30 cellular contexts compared by ENCODE assay signal in genomic region chr10:23197416-23197861, GRCh38. TPM values are rescaled to one million over a fixed set of nuclear protein-coding genes. Genes with fewer than 3 reads are reported as not detected.
DNase-seq lines count a peak whose midpoint lies in the region; ATAC-seq and TF ChIP-seq lines count a peak whose summit lies in the region.
"Had no signal": no experiment of that assay in that cellular context is flagged by ENCODE, and none has a peak within 500 bp of the region (broad histone marks: within the 10 kb centered on the region; RNA-seq: fewer than 3 reads in every experiment).

No MANE protein-coding gene starts in this region.

- H3K36me3 ChIP-seq in H7 (replicated peaks; ENCODE audit: control insufficient read depth, insufficient read depth, low read length) (no peaks in the 10 kb centered on the region), body of pancreas (replicated peaks in 1 of 2; ENCODE audit: insufficient read depth in 1 of 2, low read depth in 2 of 2) (no peaks in the 10 kb centered on the region)
- H3K36me3 ChIP-seq in effector memory CD4-positive, alpha-beta T cell (ENCODE audit: control insufficient read depth, insufficient read depth, low read length) = no peaks in the 10 kb centered on the region
- H3K36me3 ChIP-seq: heart left ventricle, SJSA1 had no signal

- no peak overlapping the region for H3K27ac Mint-ChIP-seq in T-cell
- H3K27ac Mint-ChIP-seq: activated CD4-positive, alpha-beta T cell treated with anti-CD3 and anti-CD28 coated beads, Interleukin-2, amount 10 ng/mL, durations not matched to agents 24 days and 14 days; activated CD8-positive, alpha-beta memory T cell treated with anti-CD3 and anti-CD28 coated beads, Interleukin-2, amount 10 ng/mL, durations not matched to agents 7 days and 5 days; activated naive CD4-positive, alpha-beta T cell treated with anti-CD3 and anti-CD28 coated beads, Interleukin-2, amount 50 U/mL, for 24 hours; mesothelial cell of epicardium; natural killer cell treated with Interleukin-12 subunit alpha and Interleukin-12 subunit beta and Interleukin-15 and Interleukin-18, amount 100 ng/mL, for 72 hours had no signal

- no peak overlapping the region for H3K4me3 Mint-ChIP-seq in T-cell
- H3K4me3 Mint-ChIP-seq: activated CD4-positive, alpha-beta T cell treated with anti-CD3 and anti-CD28 coated beads, Interleukin-2, amount 10 ng/mL, durations not matched to agents 24 days and 14 days; activated CD8-positive, alpha-beta memory T cell treated with anti-CD3 and anti-CD28 coated beads, Interleukin-2, amount 10 ng/mL, durations not matched to agents 7 days and 5 days; activated naive CD4-positive, alpha-beta T cell treated with anti-CD3 and anti-CD28 coated beads, Interleukin-2, amount 50 U/mL, for 24 hours; mesothelial cell of epicardium; natural killer cell treated with Interleukin-12 subunit alpha and Interleukin-12 subunit beta and Interleukin-15 and Interleukin-18, amount 100 ng/mL, for 72 hours had no signal

- no peaks in the 10 kb centered on the region for H3K9me3 Mint-ChIP-seq in T-cell
- H3K9me3 Mint-ChIP-seq: activated naive CD4-positive, alpha-beta T cell treated with anti-CD3 and anti-CD28 coated beads, Interleukin-2, amount 50 U/mL, for 24 hours; mesothelial cell of epicardium; natural killer cell treated with Interleukin-12 subunit alpha and Interleukin-12 subunit beta and Interleukin-15 and Interleukin-18, amount 100 ng/mL, for 72 hours had no signal

- WGBS in body of pancreas, 2 donors = 17 to 31% methylated on average over 12 of the region's 12 CpGs

- no peaks in the 10 kb centered on the region for H3K36me3 Mint-ChIP-seq in T-cell
- H3K36me3 Mint-ChIP-seq: activated naive CD4-positive, alpha-beta T cell treated with anti-CD3 and anti-CD28 coated beads, Interleukin-2, amount 50 U/mL, for 24 hours; natural killer cell treated with Interleukin-12 subunit alpha and Interleukin-12 subunit beta and Interleukin-15 and Interleukin-18, amount 100 ng/mL, for 72 hours had no signal

- no peak for TF ChIP-seq POLR2A in body of pancreas (IDR thresholded peaks at IDR 0.05)

- H3K27me3 ChIP-seq in H7 (ENCODE audit: control insufficient read depth, insufficient read depth, low read length) (peaks cover 98% of the 10 kb centered on the region), body of pancreas (no peaks in the 10 kb centered on the region)
- peaks cover 20% of the 10 kb centered on the region for H3K27me3 ChIP-seq in effector memory CD4-positive, alpha-beta T cell (replicated peaks; ENCODE audit: control insufficient read depth, insufficient read depth, low read length, poor library complexity, severe bottlenecking)

- H3K9me3 ChIP-seq in body of pancreas = no peaks in the 10 kb centered on the region
- no peaks in the 10 kb centered on the region for H3K9me3 ChIP-seq in effector memory CD4-positive, alpha-beta T cell (ENCODE audit: control insufficient read depth, low read length)
- H3K9me3 ChIP-seq: heart left ventricle, SJSA1 had no signal

- POLR2A ChIA-PET in T-cell (lab: Charles Lee) = no interaction called here

- TF ChIP-seq CTCF in body of pancreas (IDR thresholded peaks at IDR 0.05) = no peak

- intact Hi-C loops in body of pancreas (cut with DNase I) = no loop called here

- H3K27ac ChIP-seq in body of pancreas = peak overlapping the region; percentile 84 to 92 (median 88)
- no peak overlapping the region for H3K27ac ChIP-seq in effector memory CD4-positive, alpha-beta T cell (ENCODE audit: insufficient read depth, low read length, poor library complexity, severe bottlenecking)
- H3K27ac ChIP-seq: heart left ventricle, SJSA1, VCaP had no signal

- H3K4me1 ChIP-seq in body of pancreas = peaks cover 69% of the 10 kb centered on the region
- no peaks in the 10 kb centered on the region for H3K4me1 ChIP-seq in effector memory CD4-positive, alpha-beta T cell (ENCODE audit: control insufficient read depth, insufficient read depth, low read length, poor library complexity, severe bottlenecking)
- H3K4me1 ChIP-seq: Caco-2, SJSA1 had no signal

- H3K4me3 ChIP-seq in H7 (ENCODE audit: insufficient read depth, low read depth, low read length) = no peak overlapping the region
- H3K4me3 ChIP-seq in body of pancreas = no peak overlapping the region
- H3K4me3 ChIP-seq in effector memory CD4-positive, alpha-beta T cell (ENCODE audit: insufficient read depth, low read depth, low read length, poor library complexity, severe bottlenecking) = no peak overlapping the region
- H3K4me3 ChIP-seq: heart left ventricle, SJSA1 had no signal

- CTCF ChIA-PET in T-cell (lab: Charles Lee) = no interaction called here

- peaks cover 0 to 15% (median 12%) of the 10 kb centered on the region in 3 donors for H3K4me1 Mint-ChIP-seq in T-cell

- ATAC-seq in body of pancreas (no peak), T-cell (replicated peaks in 1 of 4) (no peak), GM18907 (IDR thresholded peaks at IDR 0.05; ENCODE audit: unreplicated experiment) (no peak), HG02840 (IDR thresholded peaks at IDR 0.05; ENCODE audit: low FRiP score, unreplicated experiment) (no peak)
- ATAC-seq: activated CD8-positive, alpha-beta memory T cell treated with anti-CD3 and anti-CD28 coated beads, Interleukin-2, amount 10 ng/mL, durations not matched to agents 7 days and 5 days; HCT116; heart left ventricle; natural killer cell treated with Interleukin-12 subunit alpha and Interleukin-12 subunit beta and Interleukin-15 and Interleukin-18, amount 100 ng/mL, for 72 hours; Panc1 had no signal

- DNase-seq in COLO668 (lab: John Stamatoyannopoulos, UW; ENCODE audit: unreplicated experiment) = peak; percentile 74
- peak; percentile 68 for DNase-seq in H7
- peak; percentile 20 for DNase-seq in NCI-H2107 (lab: John Stamatoyannopoulos, UW)
- peak in 3 of 4 donors; percentile 41 to 55 (median 52) for DNase-seq in body of pancreas
- DNase-seq in T-cell = no peak
- DNase-seq in effector memory CD4-positive, alpha-beta T cell = no peak
- DNase-seq: activated CD8-positive, alpha-beta memory T cell treated with anti-CD3 and anti-CD28 coated beads, Interleukin-2, amount 10 ng/mL, durations not matched to agents 7 days and 5 days; anterior cingulate cortex; Caco-2; dermis blood vessel endothelial cell; heart left ventricle; KBM-7; MM.1S; NCI-H2081 treated with DMSO at 0.1 percent for 48 hours; posterior cingulate gyrus; substantia nigra; T-helper 2 cell had no signal

- H3K27me3 Mint-ChIP-seq in T-cell = peaks cover 58 to 75% of the 10 kb centered on the region in 2 donors

RNA-seq across cellular contexts. Expression of gene PTF1A, which starts 5.3 kb away (rescaled TPM):
- 0.38 and 0.48 TPM in 2 replicates for total RNA-seq in H7 (2014; rRNA removed; shearing (Covaris generic))
- total RNA-seq in body of pancreas = 100 to 1,000 TPM in 1 of 2 donors, 10 to 100 TPM in 1; 48.3 to 138 TPM
- not detected for total RNA-seq in T-cell
- total RNA-seq: activated CD4-positive, alpha-beta T cell treated with anti-CD3 and anti-CD28 coated beads, Interleukin-2, amount 10 ng/mL, durations not matched to agents 24 days and 14 days; activated CD8-positive, alpha-beta memory T cell treated with anti-CD3 and anti-CD28 coated beads, Interleukin-2, amount 10 ng/mL, durations not matched to agents 7 days and 5 days; Caco-2; cardiac septum; dermis blood vessel endothelial cell; heart left ventricle; HT-29; mesothelial cell of epicardium; natural killer cell treated with Interleukin-12 subunit alpha and Interleukin-12 subunit beta and Interleukin-15 and Interleukin-18, amount 100 ng/mL, for 72 hours; SJSA1; ureter had no signal

Comparison
In these comparisons a context has a peak if more than half of its experiments do, and no peak if none do; other contexts are left out.
1. DNase-seq: peak in COLO668 (single experiment), H7 (single experiment), NCI-H2107 (single experiment) and body of pancreas (3 of 4); none in T-cell (0 of 34) and effector memory CD4-positive, alpha-beta T cell (0 of 3).
2. RNA of gene PTF1A, which starts 5.3 kb away (total RNA-seq): 48.3 to 138 TPM in body of pancreas; 0.38 to 0.48 TPM in H7 and not detected in T-cell; every median in the first group is over 10 times any median in the second.